In genomic region chr20:2707353-2708072, GRCh38 we compare ENCODE assay signal across 27 cellular contexts. TPM values are rescaled to one million over a fixed set of nuclear protein-coding genes. Genes with fewer than 3 reads are reported as not detected.
DNase-seq lines count a peak whose midpoint lies in the region; ATAC-seq and TF ChIP-seq lines count a peak whose summit lies in the region.
"Had no signal": no experiment of that assay in that cellular context is flagged by ENCODE, and none has a peak within 500 bp of the region (broad histone marks: within the 10 kb centered on the region; RNA-seq: fewer than 3 reads in every experiment).

No MANE protein-coding gene starts in this region.

- DNase-seq in NCI-H510A treated with DMSO at 0.1 percent for 48 hours (lab: John Stamatoyannopoulos, UW) (peak; percentile 40), NCI-H510A (lab: John Stamatoyannopoulos, UW) (no peak), NT2/D1 (ENCODE audit: low read depth, low spot score) (no peak), chondrocyte (ENCODE audit: low spot score) (peak; percentile 66), neural progenitor cell (ENCODE audit: low spot score) (no peak), NCI-H69 (lab: John Stamatoyannopoulos, UW) (no peak)
- DNase-seq: 8988T; activated CD4-positive, alpha-beta memory T cell treated with anti-CD3 and anti-CD28 coated beads, Interleukin-2, amount 10 ng/mL, durations not matched to agents 7 days and 5 days; brain microvascular endothelial cell; colonic mucosa; effector memory CD4-positive, alpha-beta T cell; foreskin melanocyte; GOT3; heart right ventricle; mammary epithelial cell; NCI-H1694; NCI-H524 treated with DMSO at 0.1 percent for 48 hours; psoas muscle; RPMI8226 had no signal

- H3K9me3 ChIP-seq in NT2/D1 (ENCODE audit: insufficient read depth, low read length), result no peaks in the 10 kb centered on the region
- no peaks in the 10 kb centered on the region for H3K9me3 ChIP-seq in neural progenitor cell (ENCODE audit: low read depth)
- H3K9me3 ChIP-seq: colonic mucosa, esophagus muscularis mucosa, heart right ventricle, psoas muscle, SJSA1 had no signal

- no peak for TF ChIP-seq CTCF in chondrocyte (IDR thresholded peaks at IDR 0.05)
- no peak for TF ChIP-seq CTCF in neural progenitor cell (IDR thresholded peaks at IDR 0.05)

- H3K9ac ChIP-seq in NT2/D1 (ENCODE audit: insufficient read length, low read depth), result peak overlapping the region; percentile 42
- no peak overlapping the region for H3K9ac ChIP-seq in neural progenitor cell

- H3K36me3 ChIP-seq in NT2/D1 (ENCODE audit: insufficient read depth, insufficient read length, low read length), result no peaks in the 10 kb centered on the region
- H3K36me3 ChIP-seq in neural progenitor cell, result no peaks in the 10 kb centered on the region
- H3K36me3 ChIP-seq: brain microvascular endothelial cell, colonic mucosa, heart right ventricle, SJSA1 had no signal

- H3K4me3 ChIP-seq in NT2/D1 (ENCODE audit: insufficient read length, low read depth) (no peak overlapping the region), neural progenitor cell (no peak overlapping the region)
- H3K4me3 ChIP-seq: colonic mucosa, esophagus muscularis mucosa, heart right ventricle, psoas muscle, SJSA1 had no signal

- H3K9me3 Mint-ChIP-seq in chondrocyte (ENCODE audit: low read depth) (no peaks in the 10 kb centered on the region), neural progenitor cell (no peaks in the 10 kb centered on the region)
- no peaks in the 10 kb centered on the region for H3K9me3 Mint-ChIP-seq in stimulated activated memory B cell treated with anti-CD40 and anti-IgM and Interleukin-4, amounts not matched to agents 10 μg/mL and 1 μg/mL and 100 μg/mL, for 72 hours
- H3K9me3 Mint-ChIP-seq: activated CD4-positive, alpha-beta memory T cell treated with anti-CD3 and anti-CD28 coated beads, Interleukin-2, amount 10 ng/mL, durations not matched to agents 7 days and 5 days; CD8-positive, alpha-beta T cell; stimulated activated naive CD8-positive, alpha-beta T cell treated with anti-CD3 and anti-CD28 coated beads, Interleukin-15, amount 100 ng/mL, for 72 hours; T-cell had no signal

- H4K20me1 ChIP-seq in neural progenitor cell (ENCODE audit: low read depth), result no peaks in the 10 kb centered on the region

- H3K4me1 ChIP-seq in NT2/D1 (ENCODE audit: insufficient read depth, insufficient read length) (peaks cover 17% of the 10 kb centered on the region), neural progenitor cell (peaks cover 40% of the 10 kb centered on the region)
- H3K4me1 ChIP-seq: colonic mucosa, esophagus muscularis mucosa, heart right ventricle, psoas muscle, SJSA1 had no signal

- H3K4me1 Mint-ChIP-seq in chondrocyte (ENCODE audit: low read depth) (no peaks in the 10 kb centered on the region), neural progenitor cell (peaks cover 7% of the 10 kb centered on the region)
- no peaks in the 10 kb centered on the region for H3K4me1 Mint-ChIP-seq in stimulated activated memory B cell treated with anti-CD40 and anti-IgM and Interleukin-4, amounts not matched to agents 10 μg/mL and 1 μg/mL and 100 μg/mL, for 72 hours
- H3K4me1 Mint-ChIP-seq: T-cell had no signal

- H3K79me2 ChIP-seq in neural progenitor cell (ENCODE audit: low read depth), result no peaks in the 10 kb centered on the region

- ATAC-seq in GM21526 (IDR thresholded peaks at IDR 0.05; ENCODE audit: low FRiP score, unreplicated experiment), result no peak
- no peak for ATAC-seq in stimulated activated memory B cell treated with anti-CD40 and anti-IgM and Interleukin-4, amounts not matched to agents 10 μg/mL and 1 μg/mL and 100 μg/mL, for 72 hours
- ATAC-seq: activated CD4-positive, CD25-positive, alpha-beta regulatory T cell treated with anti-CD3 and anti-CD28 coated beads, Interleukin-2, amount 50 U/mL, for 24 hours; CD8-positive, alpha-beta T cell; psoas muscle; T-cell had no signal

- H3K4me2 ChIP-seq in neural progenitor cell, result peak overlapping the region; percentile 51

- H3K27me3 Mint-ChIP-seq in chondrocyte (ENCODE audit: low read depth) (peaks cover 23% of the 10 kb centered on the region), neural progenitor cell (ENCODE audit: insufficient read depth, low read depth) (no peaks in the 10 kb centered on the region)
- H3K27me3 Mint-ChIP-seq in stimulated activated memory B cell treated with anti-CD40 and anti-IgM and Interleukin-4, amounts not matched to agents 10 μg/mL and 1 μg/mL and 100 μg/mL, for 72 hours, result peaks cover 40% of the 10 kb centered on the region
- H3K27me3 Mint-ChIP-seq: activated CD4-positive, alpha-beta memory T cell treated with anti-CD3 and anti-CD28 coated beads, Interleukin-2, amount 10 ng/mL, durations not matched to agents 7 days and 5 days had no signal

- H3K27ac Mint-ChIP-seq in chondrocyte (ENCODE audit: unreplicated experiment) (no peak overlapping the region), neural progenitor cell (no peak overlapping the region)
- H3K27ac Mint-ChIP-seq in stimulated activated memory B cell treated with anti-CD40 and anti-IgM and Interleukin-4, amounts not matched to agents 10 μg/mL and 1 μg/mL and 100 μg/mL, for 72 hours, result no peak overlapping the region
- H3K27ac Mint-ChIP-seq: activated CD4-positive, alpha-beta memory T cell treated with anti-CD3 and anti-CD28 coated beads, Interleukin-2, amount 10 ng/mL, durations not matched to agents 7 days and 5 days; CD8-positive, alpha-beta T cell; T-cell had no signal

- H3F3A ChIP-seq in neural progenitor cell (ENCODE audit: low read depth), result peaks cover 24% of the 10 kb centered on the region

- no peak overlapping the region for H2AFZ ChIP-seq in neural progenitor cell (replicated peaks)

- no peak overlapping the region for H3K27ac ChIP-seq in neural progenitor cell
- H3K27ac ChIP-seq: brain microvascular endothelial cell, colonic mucosa, esophagus muscularis mucosa, heart right ventricle, psoas muscle, SJSA1 had no signal

- no peak overlapping the region for H3K4me3 Mint-ChIP-seq in chondrocyte (ENCODE audit: unreplicated experiment)
- H3K4me3 Mint-ChIP-seq in neural progenitor cell, result no peak overlapping the region
- no peak overlapping the region for H3K4me3 Mint-ChIP-seq in stimulated activated memory B cell treated with anti-CD40 and anti-IgM and Interleukin-4, amounts not matched to agents 10 μg/mL and 1 μg/mL and 100 μg/mL, for 72 hours
- H3K4me3 Mint-ChIP-seq: activated CD4-positive, alpha-beta memory T cell treated with anti-CD3 and anti-CD28 coated beads, Interleukin-2, amount 10 ng/mL, durations not matched to agents 7 days and 5 days; CD8-positive, alpha-beta T cell; T-cell had no signal

- H3K36me3 Mint-ChIP-seq in chondrocyte (ENCODE audit: low read depth), result peaks cover 2% of the 10 kb centered on the region
- no peaks in the 10 kb centered on the region for H3K36me3 Mint-ChIP-seq in neural progenitor cell
- H3K36me3 Mint-ChIP-seq in stimulated activated memory B cell treated with anti-CD40 and anti-IgM and Interleukin-4, amounts not matched to agents 10 μg/mL and 1 μg/mL and 100 μg/mL, for 72 hours, result no peaks in the 10 kb centered on the region
- H3K36me3 Mint-ChIP-seq: CD8-positive, alpha-beta T cell; T-cell had no signal

- peaks cover 3% of the 10 kb centered on the region for H3K27me3 ChIP-seq in NT2/D1 (ENCODE audit: insufficient read depth, insufficient read length)
- H3K27me3 ChIP-seq in neural progenitor cell, result peaks cover 69% of the 10 kb centered on the region
- H3K27me3 ChIP-seq: colonic mucosa, esophagus muscularis mucosa had no signal

RNA-seq across cellular contexts. Expression of gene EBF4, which starts 14.9 kb away (rescaled TPM):
- 8.0 to 15.2 TPM (median 11.4 TPM) in 3 replicates for total RNA-seq in chondrocyte
- 1.9 and 2.5 TPM in 2 replicates for total RNA-seq in neural progenitor cell (ENCODE audit: low replicate concordance)

RNA-seq across cellular contexts. Expression of gene IDH3B, which starts 43.5 kb away (rescaled TPM):
- total RNA-seq in chondrocyte (56.5 to 65.9 TPM (median 57.1 TPM) in 3 replicates), neural progenitor cell (ENCODE audit: low replicate concordance) (94.3 and 111 TPM in 2 replicates)

RNA-seq across cellular contexts. Expression of gene NOP56, which starts 55.1 kb away (rescaled TPM):
- total RNA-seq in chondrocyte, result 103 to 166 TPM (median 118 TPM) in 3 replicates
- 246 and 288 TPM in 2 replicates for total RNA-seq in neural progenitor cell (ENCODE audit: low replicate concordance)

Comparison
In these comparisons a context has a peak if more than half of its experiments do, and no peak if none do; other contexts are left out.
1. DNase-seq: peak in NCI-H510A treated with DMSO at 0.1 percent for 48 hours (single experiment) and chondrocyte (single experiment); none in NCI-H510A (single experiment), NT2/D1 (single experiment), neural progenitor cell (single experiment) and NCI-H69 (single experiment).